In the genomic region with DNA sequence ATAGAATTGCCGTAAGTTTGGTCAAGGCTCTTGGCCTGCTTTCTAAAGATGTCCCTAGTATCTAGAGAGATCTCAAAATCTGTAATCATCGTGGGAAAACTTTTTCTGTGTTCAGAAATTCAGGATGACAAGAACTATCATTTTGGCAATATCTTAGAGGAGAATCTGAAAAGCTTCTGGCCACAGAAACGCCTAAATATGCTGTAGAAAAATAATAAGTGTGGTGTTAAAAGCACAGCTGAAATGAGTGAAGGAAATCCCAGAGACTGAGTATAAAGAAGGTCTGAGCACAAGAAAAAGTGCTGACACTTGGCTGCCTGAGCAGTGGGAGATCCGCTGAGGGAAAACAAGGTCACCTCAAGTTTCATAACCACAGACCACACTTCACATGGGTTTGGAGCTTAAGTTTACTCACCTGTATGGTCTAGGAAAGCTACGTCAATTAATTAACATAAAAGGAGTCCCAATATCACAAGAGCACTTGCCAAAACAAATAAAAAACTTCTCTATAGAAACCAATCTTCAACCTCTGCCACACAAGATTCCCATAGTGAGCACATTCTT, we compare ENCODE assay signal across 1 cellular context.
TF ChIP-seq lines count a peak whose summit lies in the region.

No MANE protein-coding gene starts in this region.

TF ChIP-seq in WTC11, 78 proteins besides CTCF, POLR2A, EP300 and RAD21 (continued from another document):
- TF ChIP-seq, protein P1, sequence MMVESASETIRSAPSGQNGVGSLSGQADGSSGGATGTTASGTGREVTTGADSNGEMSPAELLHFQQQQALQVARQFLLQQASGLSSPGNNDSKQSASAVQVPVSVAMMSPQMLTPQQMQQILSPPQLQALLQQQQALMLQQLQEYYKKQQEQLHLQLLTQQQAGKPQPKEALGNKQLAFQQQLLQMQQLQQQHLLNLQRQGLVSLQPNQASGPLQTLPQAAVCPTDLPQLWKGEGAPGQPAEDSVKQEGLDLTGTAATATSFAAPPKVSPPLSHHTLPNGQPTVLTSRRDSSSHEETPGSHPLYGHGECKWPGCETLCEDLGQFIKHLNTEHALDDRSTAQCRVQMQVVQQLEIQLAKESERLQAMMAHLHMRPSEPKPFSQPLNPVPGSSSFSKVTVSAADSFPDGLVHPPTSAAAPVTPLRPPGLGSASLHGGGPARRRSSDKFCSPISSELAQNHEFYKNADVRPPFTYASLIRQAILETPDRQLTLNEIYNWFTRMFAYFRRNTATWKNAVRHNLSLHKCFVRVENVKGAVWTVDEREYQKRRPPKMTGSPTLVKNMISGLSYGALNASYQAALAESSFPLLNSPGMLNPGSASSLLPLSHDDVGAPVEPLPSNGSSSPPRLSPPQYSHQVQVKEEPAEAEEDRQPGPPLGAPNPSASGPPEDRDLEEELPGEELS (CRISPR knock-in tag; IDR thresholded peaks at IDR 0.05), result no peak
- TF ChIP-seq, protein P2, sequence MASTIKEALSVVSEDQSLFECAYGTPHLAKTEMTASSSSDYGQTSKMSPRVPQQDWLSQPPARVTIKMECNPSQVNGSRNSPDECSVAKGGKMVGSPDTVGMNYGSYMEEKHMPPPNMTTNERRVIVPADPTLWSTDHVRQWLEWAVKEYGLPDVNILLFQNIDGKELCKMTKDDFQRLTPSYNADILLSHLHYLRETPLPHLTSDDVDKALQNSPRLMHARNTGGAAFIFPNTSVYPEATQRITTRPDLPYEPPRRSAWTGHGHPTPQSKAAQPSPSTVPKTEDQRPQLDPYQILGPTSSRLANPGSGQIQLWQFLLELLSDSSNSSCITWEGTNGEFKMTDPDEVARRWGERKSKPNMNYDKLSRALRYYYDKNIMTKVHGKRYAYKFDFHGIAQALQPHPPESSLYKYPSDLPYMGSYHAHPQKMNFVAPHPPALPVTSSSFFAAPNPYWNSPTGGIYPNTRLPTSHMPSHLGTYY (CRISPR knock-in tag; IDR thresholded peaks at IDR 0.05), result no peak
- TF ChIP-seq, protein P3, sequence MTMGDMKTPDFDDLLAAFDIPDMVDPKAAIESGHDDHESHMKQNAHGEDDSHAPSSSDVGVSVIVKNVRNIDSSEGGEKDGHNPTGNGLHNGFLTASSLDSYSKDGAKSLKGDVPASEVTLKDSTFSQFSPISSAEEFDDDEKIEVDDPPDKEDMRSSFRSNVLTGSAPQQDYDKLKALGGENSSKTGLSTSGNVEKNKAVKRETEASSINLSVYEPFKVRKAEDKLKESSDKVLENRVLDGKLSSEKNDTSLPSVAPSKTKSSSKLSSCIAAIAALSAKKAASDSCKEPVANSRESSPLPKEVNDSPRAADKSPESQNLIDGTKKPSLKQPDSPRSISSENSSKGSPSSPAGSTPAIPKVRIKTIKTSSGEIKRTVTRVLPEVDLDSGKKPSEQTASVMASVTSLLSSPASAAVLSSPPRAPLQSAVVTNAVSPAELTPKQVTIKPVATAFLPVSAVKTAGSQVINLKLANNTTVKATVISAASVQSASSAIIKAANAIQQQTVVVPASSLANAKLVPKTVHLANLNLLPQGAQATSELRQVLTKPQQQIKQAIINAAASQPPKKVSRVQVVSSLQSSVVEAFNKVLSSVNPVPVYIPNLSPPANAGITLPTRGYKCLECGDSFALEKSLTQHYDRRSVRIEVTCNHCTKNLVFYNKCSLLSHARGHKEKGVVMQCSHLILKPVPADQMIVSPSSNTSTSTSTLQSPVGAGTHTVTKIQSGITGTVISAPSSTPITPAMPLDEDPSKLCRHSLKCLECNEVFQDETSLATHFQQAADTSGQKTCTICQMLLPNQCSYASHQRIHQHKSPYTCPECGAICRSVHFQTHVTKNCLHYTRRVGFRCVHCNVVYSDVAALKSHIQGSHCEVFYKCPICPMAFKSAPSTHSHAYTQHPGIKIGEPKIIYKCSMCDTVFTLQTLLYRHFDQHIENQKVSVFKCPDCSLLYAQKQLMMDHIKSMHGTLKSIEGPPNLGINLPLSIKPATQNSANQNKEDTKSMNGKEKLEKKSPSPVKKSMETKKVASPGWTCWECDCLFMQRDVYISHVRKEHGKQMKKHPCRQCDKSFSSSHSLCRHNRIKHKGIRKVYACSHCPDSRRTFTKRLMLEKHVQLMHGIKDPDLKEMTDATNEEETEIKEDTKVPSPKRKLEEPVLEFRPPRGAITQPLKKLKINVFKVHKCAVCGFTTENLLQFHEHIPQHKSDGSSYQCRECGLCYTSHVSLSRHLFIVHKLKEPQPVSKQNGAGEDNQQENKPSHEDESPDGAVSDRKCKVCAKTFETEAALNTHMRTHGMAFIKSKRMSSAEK (CRISPR knock-in tag; IDR thresholded peaks at IDR 0.05; ENCODE audit: borderline replicate concordance), result no peak
- TF ChIP-seq ESRRA (CRISPR knock-in tag; IDR thresholded peaks at IDR 0.05; ENCODE audit: borderline replicate concordance), result no peak
- no peak for TF ChIP-seq ZBTB21 (CRISPR knock-in tag; IDR thresholded peaks at IDR 0.05; ENCODE audit: borderline replicate concordance)
TF ChIP-seq in WTC11: peak in this region for 0.
